ENCODE assay signal across 23 cellular contexts in genomic region chr5:152811985-152812384, GRCh38.
DNase-seq lines count a peak whose midpoint lies in the region; ATAC-seq and TF ChIP-seq lines count a peak whose summit lies in the region.
"Had no signal": no experiment of that assay in that cellular context is flagged by ENCODE, and none has a peak within 500 bp of the region (broad histone marks: within the 10 kb centered on the region; RNA-seq: fewer than 3 reads in every experiment).

No MANE protein-coding gene starts in this region.

- H3K18ac ChIP-seq in mesendoderm (ENCODE audit: low read length): no peak overlapping the region

- no peak overlapping the region for H2BK15ac ChIP-seq in mesendoderm (replicated peaks; ENCODE audit: low read depth)

- H4K5ac ChIP-seq in mesendoderm (ENCODE audit: low read length): no peak overlapping the region

- H3K9ac ChIP-seq in mesendoderm (ENCODE audit: low read length): no peak overlapping the region

- H3K23ac ChIP-seq in mesendoderm (ENCODE audit: low read length): no peak overlapping the region

- no peak overlapping the region for H3K4me3 Mint-ChIP-seq in brain
- no peak overlapping the region for H3K4me3 Mint-ChIP-seq in activated T-cell treated with anti-CD3 and anti-CD28 coated beads, Interleukin-2, amount 50 U/mL, for 4 hours
- H3K4me3 Mint-ChIP-seq: activated naive CD8-positive, alpha-beta T cell treated with anti-CD3 and anti-CD28 coated beads, Interleukin-2, amount 50 U/mL, for 24 hours; natural killer cell treated with Interleukin-12 subunit alpha and Interleukin-12 subunit beta and Interleukin-15 and Interleukin-18, amount 100 ng/mL, for 72 hours had no signal

- H3K4ac ChIP-seq in mesendoderm (ENCODE audit: low read depth, low read length): no peak overlapping the region

- H3K79me1 ChIP-seq in mesendoderm (ENCODE audit: low read length): no peaks in the 10 kb centered on the region

- H3K56ac ChIP-seq in mesendoderm (ENCODE audit: low read length): no peak overlapping the region

- peaks cover 3% of the 10 kb centered on the region for H3K27me3 Mint-ChIP-seq in brain
- no peaks in the 10 kb centered on the region for H3K27me3 Mint-ChIP-seq in activated T-cell treated with anti-CD3 and anti-CD28 coated beads, Interleukin-2, amount 50 U/mL, for 4 hours (ENCODE audit: low read depth)
- H3K27me3 Mint-ChIP-seq: activated naive CD8-positive, alpha-beta T cell treated with anti-CD3 and anti-CD28 coated beads, Interleukin-2, amount 50 U/mL, for 24 hours; natural killer cell treated with Interleukin-12 subunit alpha and Interleukin-12 subunit beta and Interleukin-15 and Interleukin-18, amount 100 ng/mL, for 72 hours had no signal

- H3K27me3 ChIP-seq in mesendoderm (ENCODE audit: insufficient read depth, low read length, poor library complexity) (no peaks in the 10 kb centered on the region), aorta (ENCODE audit: control insufficient read depth in 1 of 2, insufficient read depth in 2 of 2, low read length in 1 of 2) (no peaks in the 10 kb centered on the region)
- H3K27me3 ChIP-seq: body of pancreas, gastroesophageal sphincter, pancreas, transverse colon had no signal

- peak; percentile 14 for DNase-seq in ELF-1 (ENCODE audit: low read depth, low spot score)
- peak; percentile 65 for DNase-seq in HT1080 (ENCODE audit: low read depth)
- peak; percentile 11 for DNase-seq in mesendoderm
- DNase-seq in aorta: no peak
- no peak for DNase-seq in activated T-cell treated with anti-CD3 and anti-CD28 coated beads, Interleukin-2, amount 50 U/mL, for 4 hours
- DNase-seq in activated CD4-positive, alpha-beta T cell treated with anti-CD3 and anti-CD28 coated beads, Interleukin-2, amount 50 U/mL, for 1 hour: no peak
- DNase-seq: activated naive CD8-positive, alpha-beta T cell treated with anti-CD3 and anti-CD28 coated beads, Interleukin-2, amount 50 U/mL, for 24 hours; body of pancreas; effector CD4-positive, alpha-beta T cell; left ventricle myocardium superior; NCI-H1694 treated with DMSO at 0.1 percent for 48 hours; pancreas; PC-3; right cardiac atrium; transverse colon had no signal

- H3K4me1 Mint-ChIP-seq in brain: peaks cover 50% of the 10 kb centered on the region
- H3K4me1 Mint-ChIP-seq in activated T-cell treated with anti-CD3 and anti-CD28 coated beads, Interleukin-2, amount 50 U/mL, for 4 hours (ENCODE audit: low read depth): no peaks in the 10 kb centered on the region
- H3K4me1 Mint-ChIP-seq: activated naive CD8-positive, alpha-beta T cell treated with anti-CD3 and anti-CD28 coated beads, Interleukin-2, amount 50 U/mL, for 24 hours had no signal

- H3K4me1 ChIP-seq in mesendoderm (ENCODE audit: control insufficient read depth, low read depth, low read length): no peaks in the 10 kb centered on the region
- no peaks in the 10 kb centered on the region for H3K4me1 ChIP-seq in aorta (ENCODE audit: control insufficient read depth in 1 of 2, insufficient read depth in 2 of 2, low read length in 2 of 2)
- H3K4me1 ChIP-seq: body of pancreas, gastroesophageal sphincter, pancreas, transverse colon had no signal

- no peaks in the 10 kb centered on the region for H3K79me2 ChIP-seq in mesendoderm (ENCODE audit: control insufficient read depth, insufficient read depth, low read length)

- H3K4me3 ChIP-seq in mesendoderm (ENCODE audit: low read length): no peak overlapping the region
- no peak overlapping the region for H3K4me3 ChIP-seq in aorta (ENCODE audit: low read length in 2 of 2)
- H3K4me3 ChIP-seq: body of pancreas, gastroesophageal sphincter, pancreas, transverse colon had no signal

- no peak overlapping the region for H4K8ac ChIP-seq in mesendoderm (ENCODE audit: low read depth, low read length)

- H2BK5ac ChIP-seq in mesendoderm (ENCODE audit: low read length): no peak overlapping the region

- H3K9me3 Mint-ChIP-seq in brain: peaks cover 2 to 19% (median 7%) of the 10 kb centered on the region in 5 experiments
- peaks cover 3% of the 10 kb centered on the region for H3K9me3 Mint-ChIP-seq in activated T-cell treated with anti-CD3 and anti-CD28 coated beads, Interleukin-2, amount 50 U/mL, for 4 hours
- H3K9me3 Mint-ChIP-seq: activated naive CD8-positive, alpha-beta T cell treated with anti-CD3 and anti-CD28 coated beads, Interleukin-2, amount 50 U/mL, for 24 hours had no signal

- no peak overlapping the region for H2AK5ac ChIP-seq in mesendoderm (ENCODE audit: low read length)

- H3K36me3 Mint-ChIP-seq in brain: no peaks in the 10 kb centered on the region
- H3K36me3 Mint-ChIP-seq in activated T-cell treated with anti-CD3 and anti-CD28 coated beads, Interleukin-2, amount 50 U/mL, for 4 hours (ENCODE audit: insufficient read depth): no peaks in the 10 kb centered on the region
- H3K36me3 Mint-ChIP-seq: natural killer cell treated with Interleukin-12 subunit alpha and Interleukin-12 subunit beta and Interleukin-15 and Interleukin-18, amount 100 ng/mL, for 72 hours had no signal

- H3K27ac Mint-ChIP-seq in brain: peak overlapping the region in 3 of 5 experiments; percentile 44 to 99 (median 73)
- H3K27ac Mint-ChIP-seq: activated naive CD8-positive, alpha-beta T cell treated with anti-CD3 and anti-CD28 coated beads, Interleukin-2, amount 50 U/mL, for 24 hours; activated T-helper 2 cell treated with anti-CD3 and anti-CD28 coated beads, Interferon-gamma antibody, Interleukin-2, Interleukin-4, amounts not matched to agents 10 μg/mL and 5 μg/mL and 100 μg/mL, durations not matched to agents 14 hours and 24 hours and 36 hours; natural killer cell treated with Interleukin-12 subunit alpha and Interleukin-12 subunit beta and Interleukin-15 and Interleukin-18, amount 100 ng/mL, for 72 hours had no signal

- no CpG with 5 or more reads among the region's 5 CpGs for WGBS in mesendoderm (ENCODE audit: extremely low coverage, insufficient coverage, low lambda C conversion rate)
- WGBS in aorta, 2 donors: 75 to 81% methylated on average over 5 of the region's 5 CpGs

- H3K27ac ChIP-seq in mesendoderm (ENCODE audit: low read depth, low read length): no peak overlapping the region
- no peak overlapping the region for H3K27ac ChIP-seq in aorta (ENCODE audit: low read depth in 1 of 2, low read length in 2 of 2)
- H3K27ac ChIP-seq: body of pancreas, C4-2B, gastroesophageal sphincter, pancreas, transverse colon had no signal

- no peak for TF ChIP-seq CTCF in brain (conservative IDR thresholded peaks at IDR 0.05)

- H3K4me2 ChIP-seq in mesendoderm (ENCODE audit: low read length): no peak overlapping the region

- no peak for ATAC-seq in aorta (ENCODE audit: low FRiP score)
- ATAC-seq in HG03097 (IDR thresholded peaks at IDR 0.05; ENCODE audit: low FRiP score, unreplicated experiment): no peak
- no peak for ATAC-seq in activated T-cell treated with anti-CD3 and anti-CD28 coated beads, Interleukin-2, amount 50 U/mL, for 4 hours
- ATAC-seq: activated naive CD8-positive, alpha-beta T cell treated with anti-CD3 and anti-CD28 coated beads, Interleukin-2, amount 50 U/mL, for 24 hours; body of pancreas; esophagus mucosa; gastroesophageal sphincter; left ventricle myocardium superior; natural killer cell treated with Interleukin-12 subunit alpha and Interleukin-12 subunit beta and Interleukin-15 and Interleukin-18, amount 100 ng/mL, for 72 hours; pancreas; PC-3; right cardiac atrium; Right ventricle myocardium inferior had no signal

- no peaks in the 10 kb centered on the region for H3K36me3 ChIP-seq in mesendoderm (ENCODE audit: control insufficient read depth, insufficient read depth, low read length)
- H3K36me3 ChIP-seq in aorta (ENCODE audit: control insufficient read depth in 1 of 2, insufficient read depth in 2 of 2, low read length in 1 of 2): no peaks in the 10 kb centered on the region
- H3K36me3 ChIP-seq: gastroesophageal sphincter, pancreas, transverse colon had no signal

- H2BK120ac ChIP-seq in mesendoderm (ENCODE audit: low read depth, low read length): no peak overlapping the region

- no peaks in the 10 kb centered on the region for H3K9me3 ChIP-seq in aorta (ENCODE audit: control insufficient read depth, low read length)
- H3K9me3 ChIP-seq: body of pancreas, pancreas, transverse colon had no signal

- intact Hi-C loops in aorta (cut with DNase I): no loop called here

Comparison
In these comparisons a context has a peak if more than half of its experiments do, and no peak if none do; other contexts are left out.
1. DNase-seq: peak in ELF-1 (single experiment), HT1080 (single experiment) and mesendoderm (single experiment); none in aorta (0 of 2), activated T-cell treated with anti-CD3 and anti-CD28 coated beads, Interleukin-2, amount 50 U/mL, for 4 hours (single experiment) and activated CD4-positive, alpha-beta T cell treated with anti-CD3 and anti-CD28 coated beads, Interleukin-2, amount 50 U/mL, for 1 hour (single experiment).